ENCODE assay signal across 10 cellular contexts in the genomic region with DNA sequence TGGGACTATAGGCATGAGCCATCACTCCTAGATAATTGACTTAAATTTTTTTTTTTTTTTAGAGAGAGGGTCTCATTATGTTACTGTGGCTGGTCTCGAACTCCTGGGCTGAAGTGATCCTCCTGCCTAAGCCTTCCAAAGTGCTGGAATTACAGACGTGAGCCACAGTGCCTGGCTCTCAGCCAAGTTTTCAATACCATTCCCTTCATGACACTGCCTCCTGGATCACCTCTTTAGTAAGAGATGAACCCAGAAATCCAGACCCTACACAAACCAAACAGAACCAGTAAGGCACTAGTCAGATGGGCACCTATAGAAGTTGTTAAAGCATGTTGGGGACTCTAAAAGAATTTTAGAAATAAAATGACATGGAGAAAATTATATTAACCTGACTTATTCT. TPM values are rescaled to one million over a fixed set of nuclear protein-coding genes. Genes with fewer than 3 reads are reported as not detected.
"Had no signal": no experiment of that assay in that cellular context is flagged by ENCODE, and none has a peak within 500 bp of the region (broad histone marks: within the 10 kb centered on the region; RNA-seq: fewer than 3 reads in every experiment).

No MANE protein-coding gene starts in this region.

- H3K27ac ChIP-seq: GM23248, HL-60, KMS-11 had no signal

- H3K27ac Mint-ChIP-seq: HFFc6 had no signal

- DNase-seq: GM23248, GOT3, H7, HCEC 1CT, HFFc6, IMR-90, KBM-7 had no signal

- H3K9me3 Mint-ChIP-seq: HFFc6 had no signal

- H3K4me2 ChIP-seq: KMS-11 had no signal

- H2AFZ ChIP-seq: GM23248 had no signal

- H3K9ac ChIP-seq: GM23248, KMS-11 had no signal

- H3K4me3 Mint-ChIP-seq: HFFc6 had no signal

- H3K4me3 ChIP-seq: GM23248 had no signal

RNA-seq across cellular contexts. Expression of gene RIMS4, which starts 18.3 kb away (rescaled TPM):
- total RNA-seq: HFFc6, HT1080, IMR-90 had no signal
